11 cellular contexts compared by ENCODE assay signal in the genomic region with DNA sequence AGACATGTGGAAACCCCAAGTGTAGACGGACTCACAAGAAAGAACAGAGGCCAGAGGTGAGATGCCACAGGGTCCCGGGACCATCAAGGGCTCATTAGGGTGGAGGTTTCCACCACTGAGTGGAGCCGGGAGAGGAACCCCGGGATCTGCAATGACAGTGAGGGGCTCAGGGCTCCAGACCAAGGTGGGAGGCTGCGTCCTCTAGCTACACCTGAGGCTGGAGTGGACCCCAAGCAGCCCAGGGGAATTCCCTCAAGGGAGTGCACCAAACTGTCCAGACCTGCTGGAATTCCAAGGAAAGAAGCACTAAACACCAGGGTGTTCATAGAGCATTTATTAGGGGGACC. TPM values are rescaled to one million over a fixed set of nuclear protein-coding genes. Genes with fewer than 3 reads are reported as not detected.
DNase-seq lines count a peak whose midpoint lies in the region; ATAC-seq and TF ChIP-seq lines count a peak whose summit lies in the region.
"Not testable (repeated sequence)": the region's sequence is repeated elsewhere in the genome, so short reads cannot be mapped to it uniquely, and the experiment has no call there.
"Had no signal": no experiment of that assay in that cellular context is flagged by ENCODE, and none has a peak within 500 bp of the region (broad histone marks: within the 10 kb centered on the region; RNA-seq: fewer than 3 reads in every experiment).

No MANE protein-coding gene starts in this region.

- peaks cover 0 to 37% (median 30%) of the 10 kb centered on the region in 11 experiments; a peak in 15 of 22 replicates for H3K36me3 ChIP-seq in BLaER1 treated with 17β-estradiol and CSF1 and Interleukin-3, amounts not matched to agents 10 nM and 100 nM
- not testable (repeated sequence) for H3K36me3 ChIP-seq in right atrium auricular region

- ATAC-seq in activated CD8-positive, alpha-beta memory T cell treated with anti-CD3 and anti-CD28 coated beads, Interleukin-2, amount 10 ng/mL, durations not matched to agents 7 days and 5 days; naive B cell (ENCODE audit: low read depth in 2 of 2): not testable (repeated sequence)

- not testable (repeated sequence) for TF ChIP-seq CTCF in right atrium auricular region (IDR thresholded peaks at IDR 0.05); osteocyte (IDR thresholded peaks at IDR 0.05)

- not testable (repeated sequence) for H3K36me3 Mint-ChIP-seq in activated CD8-positive, alpha-beta memory T cell treated with anti-CD3 and anti-CD28 coated beads, Interleukin-2, amount 10 ng/mL, durations not matched to agents 7 days and 5 days; naive B cell; osteocyte (ENCODE audit: unreplicated experiment)

- H3K9ac ChIP-seq in BLaER1 treated with 17β-estradiol and CSF1 and Interleukin-3, amounts not matched to agents 10 nM and 100 nM = peak overlapping the region; percentile 78 to 95 (median 85); a peak in 21 of 22 replicates

- H3K4me1 Mint-ChIP-seq in activated CD8-positive, alpha-beta memory T cell treated with anti-CD3 and anti-CD28 coated beads, Interleukin-2, amount 10 ng/mL, durations not matched to agents 7 days and 5 days; osteocyte (ENCODE audit: unreplicated experiment): not testable (repeated sequence)
- peaks cover 53 to 71% (median 59%) of the 10 kb centered on the region in 3 donors for H3K4me1 Mint-ChIP-seq in naive B cell

- H4K20me1 ChIP-seq in BLaER1 treated with 17β-estradiol and CSF1 and Interleukin-3, amounts not matched to agents 10 nM and 100 nM = peaks cover 0 to 16% (median 8%) of the 10 kb centered on the region in 11 experiments; a peak in 10 of 22 replicates

- H3K27me3 ChIP-seq in BLaER1 treated with 17β-estradiol and CSF1 and Interleukin-3, amounts not matched to agents 10 nM and 100 nM; right atrium auricular region: not testable (repeated sequence)

- not testable (repeated sequence) for H3K4me3 Mint-ChIP-seq in activated CD8-positive, alpha-beta memory T cell treated with anti-CD3 and anti-CD28 coated beads, Interleukin-2, amount 10 ng/mL, durations not matched to agents 7 days and 5 days; osteocyte (ENCODE audit: unreplicated experiment)
- H3K4me3 Mint-ChIP-seq in naive B cell = peak overlapping the region in 5 of 8 donors; percentile 65 to 90 (median 79)

- peak overlapping the region; percentile 86 to 98 (median 93) for H3K27ac ChIP-seq in BLaER1 treated with 17β-estradiol and CSF1 and Interleukin-3, amounts not matched to agents 10 nM and 100 nM
- not testable (repeated sequence) for H3K27ac ChIP-seq in right atrium auricular region

- peak overlapping the region; percentile 89 to 100 (median 98) for H3K4me2 ChIP-seq in BLaER1 treated with 17β-estradiol and CSF1 and Interleukin-3, amounts not matched to agents 10 nM and 100 nM

- peak overlapping the region in 9 of 10 experiments; percentile 3 to 85 (median 80); a peak in 11 of 20 replicates for H3K4me3 ChIP-seq in BLaER1 treated with 17β-estradiol and CSF1 and Interleukin-3, amounts not matched to agents 10 nM and 100 nM
- H3K4me3 ChIP-seq in right atrium auricular region = not testable (repeated sequence)

- not testable (repeated sequence) for H3K9me3 ChIP-seq in BLaER1 treated with 17β-estradiol and CSF1 and Interleukin-3, amounts not matched to agents 10 nM and 100 nM (replicated peaks in 1 of 11); right atrium auricular region

- peak; percentile 28 for DNase-seq in activated CD8-positive, alpha-beta memory T cell treated with anti-CD3 and anti-CD28 coated beads, Interleukin-2, amount 10 ng/mL, durations not matched to agents 7 days and 5 days
- DNase-seq in right atrium auricular region (ENCODE audit: low spot score) (peak; percentile 30), osteocyte (ENCODE audit: extremely low spot score, unreplicated experiment) (peak; percentile 72)
- DNase-seq in naive B cell = not testable (repeated sequence)

- peaks cover 41% of the 10 kb centered on the region for H3K27me3 Mint-ChIP-seq in activated CD8-positive, alpha-beta memory T cell treated with anti-CD3 and anti-CD28 coated beads, Interleukin-2, amount 10 ng/mL, durations not matched to agents 7 days and 5 days
- peaks cover 27 to 51% (median 30%) of the 10 kb centered on the region in 3 donors for H3K27me3 Mint-ChIP-seq in naive B cell
- not testable (repeated sequence) for H3K27me3 Mint-ChIP-seq in osteocyte (ENCODE audit: unreplicated experiment)

- CTCF ChIA-PET in activated CD8-positive, alpha-beta memory T cell treated with anti-CD3 and anti-CD28 coated beads, Interleukin-2, amount 10 ng/mL, durations not matched to agents 7 days and 5 days (lab: Charles Lee) = not testable (repeated sequence)

- H3K4me1 ChIP-seq in BLaER1 treated with 17β-estradiol and CSF1 and Interleukin-3, amounts not matched to agents 10 nM and 100 nM = peaks cover 73 to 97% (median 93%) of the 10 kb centered on the region in 10 experiments
- H3K4me1 ChIP-seq in right atrium auricular region = not testable (repeated sequence)

- H3K27ac Mint-ChIP-seq in activated CD8-positive, alpha-beta memory T cell treated with anti-CD3 and anti-CD28 coated beads, Interleukin-2, amount 10 ng/mL, durations not matched to agents 7 days and 5 days; osteocyte (ENCODE audit: unreplicated experiment): not testable (repeated sequence)
- peak overlapping the region in 1 of 6 donors; percentile 12 for H3K27ac Mint-ChIP-seq in naive B cell

- not testable (repeated sequence) for H3K9me3 Mint-ChIP-seq in activated CD8-positive, alpha-beta memory T cell treated with anti-CD3 and anti-CD28 coated beads, Interleukin-2, amount 10 ng/mL, durations not matched to agents 7 days and 5 days (ENCODE audit: low read depth); naive B cell; osteocyte (ENCODE audit: unreplicated experiment)

RNA-seq across cellular contexts. Expression of gene LILRB2, which starts 0.8 kb away (rescaled TPM):
- total RNA-seq in activated CD8-positive, alpha-beta memory T cell treated with anti-CD3 and anti-CD28 coated beads, Interleukin-2, amount 10 ng/mL, durations not matched to agents 7 days and 5 days = not detected
- total RNA-seq in right atrium auricular region (1 to 10 TPM; 1.1 to 3.4 TPM), osteocyte (not detected in 2 replicates)
- polyA plus RNA-seq in naive B cell (ENCODE audit: low read depth in 6 of 6) = 1 to 10 TPM in 2 of 6 donors, under 1 TPM in 3, not detected in 1; 0.36 to 1.6 (median 0.76) TPM
- total RNA-seq: A172; A673; Caco-2; CD4-positive, CD25-positive, alpha-beta regulatory T cell; HFFc6 had no signal

RNA-seq across cellular contexts. Expression of gene LILRB5, which starts 24.6 kb away (rescaled TPM):
- not detected for total RNA-seq in activated CD8-positive, alpha-beta memory T cell treated with anti-CD3 and anti-CD28 coated beads, Interleukin-2, amount 10 ng/mL, durations not matched to agents 7 days and 5 days
- total RNA-seq in right atrium auricular region (10 to 100 TPM in 1 of 2 donors, 1 to 10 TPM in 1; 2.6 to 12.0 TPM), osteocyte (not detected in 2 replicates)
- not detected for polyA plus RNA-seq in naive B cell (ENCODE audit: low read depth in 6 of 6)
- total RNA-seq: A172; A673; Caco-2; CD4-positive, CD25-positive, alpha-beta regulatory T cell; CD8-positive, alpha-beta T cell; HFFc6 had no signal
- polyA plus RNA-seq: CD4-positive, CD25-positive, alpha-beta regulatory T cell had no signal

RNA-seq across cellular contexts. Expression of gene LILRA5, which starts 31.3 kb away (rescaled TPM):
- total RNA-seq in activated CD8-positive, alpha-beta memory T cell treated with anti-CD3 and anti-CD28 coated beads, Interleukin-2, amount 10 ng/mL, durations not matched to agents 7 days and 5 days = not detected
- total RNA-seq in right atrium auricular region (1 to 10 TPM in 1 of 2 donors, under 1 TPM in 1; 0.93 to 3.6 TPM), osteocyte (not detected in 2 replicates)
- polyA plus RNA-seq in naive B cell (ENCODE audit: low read depth in 6 of 6) = 1 to 10 TPM in 1 of 6 donors, under 1 TPM in 3, not detected in 2; 0.29 to 1.1 (median 0.76) TPM
- total RNA-seq: A172; A673; Caco-2; CD4-positive, CD25-positive, alpha-beta regulatory T cell; HFFc6 had no signal

RNA-seq across cellular contexts. Expression of gene LILRA6, which starts 39.1 kb away (rescaled TPM):
- not detected for total RNA-seq in activated CD8-positive, alpha-beta memory T cell treated with anti-CD3 and anti-CD28 coated beads, Interleukin-2, amount 10 ng/mL, durations not matched to agents 7 days and 5 days
- 1 to 10 TPM in 1 of 2 donors, not detected in 1; 1.7 TPM for total RNA-seq in right atrium auricular region
- polyA plus RNA-seq in naive B cell (ENCODE audit: low read depth in 6 of 6) = 1 to 10 TPM in 1 of 6 donors, under 1 TPM in 2, not detected in 3; 0.18 to 1.5 (median 0.66) TPM
- total RNA-seq in osteocyte = not detected in 2 replicates
- total RNA-seq: A172; A673; Caco-2; CD4-positive, CD25-positive, alpha-beta regulatory T cell; CD8-positive, alpha-beta T cell; HFFc6 had no signal

RNA-seq across cellular contexts. Expression of gene LILRA4, which starts 57.3 kb away (rescaled TPM):
- not detected for total RNA-seq in activated CD8-positive, alpha-beta memory T cell treated with anti-CD3 and anti-CD28 coated beads, Interleukin-2, amount 10 ng/mL, durations not matched to agents 7 days and 5 days
- total RNA-seq in right atrium auricular region (not detected), osteocyte (not detected in 2 replicates)
- 10 to 100 TPM in 3 of 6 donors, 1 to 10 TPM in 3; 7.1 to 25.7 (median 10.3) TPM for polyA plus RNA-seq in naive B cell (ENCODE audit: low read depth in 6 of 6)
- total RNA-seq: A172; A673; Caco-2; CD4-positive, CD25-positive, alpha-beta regulatory T cell; CD8-positive, alpha-beta T cell; HFFc6 had no signal
- polyA plus RNA-seq: CD4-positive, CD25-positive, alpha-beta regulatory T cell had no signal
